Comparison of ENCODE assay signal across 8 cellular contexts in the genomic region with DNA sequence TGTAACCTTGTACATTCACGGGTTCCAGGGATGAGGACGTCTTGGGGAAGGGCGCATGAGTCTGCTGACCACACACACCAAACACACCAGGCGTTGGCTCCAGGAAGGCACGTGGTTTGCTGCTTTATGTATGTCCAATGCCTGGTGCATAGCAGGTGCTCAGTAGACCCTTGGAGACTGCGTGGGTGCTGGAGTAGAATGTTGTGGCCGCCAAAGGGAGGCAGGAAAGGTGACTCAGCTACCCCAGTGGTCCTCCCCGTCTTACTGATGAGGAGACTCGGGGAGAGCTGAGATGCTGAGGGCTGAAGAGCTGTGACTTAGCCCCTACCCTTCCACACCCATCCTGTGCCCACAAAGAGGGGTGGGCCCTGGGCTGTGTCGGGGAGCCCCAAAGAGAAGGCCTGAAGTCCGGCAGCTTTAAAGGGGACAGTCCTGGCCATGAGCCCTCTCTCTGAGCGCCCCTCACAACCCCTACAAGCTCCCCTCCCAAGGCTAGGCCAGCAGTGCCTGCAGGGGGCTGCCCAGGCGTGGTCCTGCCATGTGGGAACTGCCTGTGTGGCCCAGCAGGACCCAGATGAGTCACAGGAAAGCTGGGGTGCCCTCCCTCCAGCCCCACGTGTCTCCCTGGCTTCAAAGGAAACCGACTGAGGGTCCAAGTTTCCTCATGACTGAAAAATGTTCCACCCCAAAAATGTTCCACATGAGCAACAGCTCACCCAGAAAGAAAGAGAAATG. TPM values are rescaled to one million over a fixed set of nuclear protein-coding genes. Genes with fewer than 3 reads are reported as not detected.
A peak's percentile ranks its signal among the peaks of the same experiment; 100 is the strongest.
DNase-seq lines count a peak whose midpoint lies in the region; ATAC-seq, FAIRE-seq and TF ChIP-seq lines count a peak whose summit lies in the region.

No MANE protein-coding gene starts in this region.

- intact Hi-C loops in heart left ventricle (cut with DNase I) (loop anchor here in 2 of 10 donors (2.0 to 5.0 kb wide), 2 partner anchors 34 to 45 kb away; no protein-coding TSS in a partner anchor), cardiac septum (cut with DNase I) (no loop called here), uterus (cut with DNase I; ENCODE audit: low total_unique reads) (no loop called here)

- ATAC-seq in heart left ventricle (peak in 2 of 4 donors; percentile 23 to 25), HG03378 (IDR thresholded peaks at IDR 0.05; ENCODE audit: unreplicated experiment) (no peak)

- H3K27ac ChIP-seq in heart left ventricle (peak overlapping the region in 8 of 12 donors; percentile 23 to 87 (median 77)), uterus (peak overlapping the region; percentile 95 to 98)

- peaks cover 48% of the 10 kb centered on the region for H3K36me3 Mint-ChIP-seq in activated naive CD4-positive, alpha-beta T cell treated with anti-CD3 and anti-CD28 coated beads, Interleukin-2, amount 10 ng/mL, durations not matched to agents 7 days and 5 days
- H3K36me3 Mint-ChIP-seq in nephron (ENCODE audit: low read depth): no peaks in the 10 kb centered on the region

- no peak for TF ChIP-seq CTCF in heart left ventricle (IDR thresholded peaks at IDR 0.05)
- TF ChIP-seq CTCF in nephron (IDR thresholded peaks at IDR 0.05; ENCODE audit: unreplicated experiment in 3 of 3): no peak
- no peak for TF ChIP-seq CTCF in uterus (IDR thresholded peaks at IDR 0.05)

- TF ChIP-seq POLR2A in heart left ventricle (IDR thresholded peaks at IDR 0.05) (no peak), uterus (IDR thresholded peaks at IDR 0.05) (no peak), GM12891 (IDR thresholded peaks at IDR 0.05; ENCODE audit: low read depth, low read length) (no peak)

- peak overlapping the region; percentile 98 for H3K27ac Mint-ChIP-seq in activated naive CD4-positive, alpha-beta T cell treated with anti-CD3 and anti-CD28 coated beads, Interleukin-2, amount 10 ng/mL, durations not matched to agents 7 days and 5 days
- peak overlapping the region in 2 of 3 experiments; percentile 87 to 90 for H3K27ac Mint-ChIP-seq in nephron

- H3K4me3 ChIP-seq in heart left ventricle: no peak overlapping the region
- no peak overlapping the region for H3K4me3 ChIP-seq in uterus

- H3K4me1 Mint-ChIP-seq in activated naive CD4-positive, alpha-beta T cell treated with anti-CD3 and anti-CD28 coated beads, Interleukin-2, amount 10 ng/mL, durations not matched to agents 7 days and 5 days: peaks cover 88% of the 10 kb centered on the region
- peaks cover 55% of the 10 kb centered on the region for H3K4me1 Mint-ChIP-seq in nephron

- H3K27me3 ChIP-seq in heart left ventricle: no peaks in the 10 kb centered on the region
- H3K27me3 ChIP-seq in uterus: no peaks in the 10 kb centered on the region

- FAIRE-seq in GM12891 (lab: Jason Lieb, UNC): no peak

- CTCF ChIA-PET in activated naive CD4-positive, alpha-beta T cell treated with anti-CD3 and anti-CD28 coated beads, Interleukin-2, amount 10 ng/mL, durations not matched to agents 7 days and 5 days (lab: Charles Lee): interaction anchor here (0.7 to 8.2 kb wide), 7 partner anchors 9 to 250 kb away, joined by 3 to 60 read pairs (median 4); no protein-coding TSS in a partner anchor

- H3K27me3 Mint-ChIP-seq in activated naive CD4-positive, alpha-beta T cell treated with anti-CD3 and anti-CD28 coated beads, Interleukin-2, amount 10 ng/mL, durations not matched to agents 7 days and 5 days: peaks cover 3% of the 10 kb centered on the region
- peaks cover 6% of the 10 kb centered on the region for H3K27me3 Mint-ChIP-seq in nephron (ENCODE audit: low read depth)

- no peaks in the 10 kb centered on the region for H3K36me3 ChIP-seq in heart left ventricle
- no peaks in the 10 kb centered on the region for H3K36me3 ChIP-seq in uterus

- H3K9me3 Mint-ChIP-seq in activated naive CD4-positive, alpha-beta T cell treated with anti-CD3 and anti-CD28 coated beads, Interleukin-2, amount 10 ng/mL, durations not matched to agents 7 days and 5 days: peaks cover 19% of the 10 kb centered on the region
- no peaks in the 10 kb centered on the region for H3K9me3 Mint-ChIP-seq in nephron

- H3K4me1 ChIP-seq in heart left ventricle (peaks cover 0 to 51% (median 27%) of the 10 kb centered on the region in 12 donors), uterus (peaks cover 0 to 1% of the 10 kb centered on the region in 2 donors)

- H3K4me3 Mint-ChIP-seq in activated naive CD4-positive, alpha-beta T cell treated with anti-CD3 and anti-CD28 coated beads, Interleukin-2, amount 10 ng/mL, durations not matched to agents 7 days and 5 days: peak overlapping the region; percentile 76
- H3K4me3 Mint-ChIP-seq in nephron: no peak overlapping the region

- WGBS in heart left ventricle, 4 donors: 66 to 75% (median 73%) methylated on average over 7 to 15 of the region's 15 CpGs

- H3K9me3 ChIP-seq in heart left ventricle (peaks cover 0 to 4% (median 0%) of the 10 kb centered on the region in 12 donors), uterus (no peaks in the 10 kb centered on the region)

- peak in 2 of 5 donors; percentile 41 to 56 for DNase-seq in heart left ventricle
- DNase-seq in cardiac septum (ENCODE audit: low spot score): no peak
- peak; percentile 65 for DNase-seq in activated naive CD4-positive, alpha-beta T cell treated with anti-CD3 and anti-CD28 coated beads, Interleukin-2, amount 10 ng/mL, durations not matched to agents 7 days and 5 days
- peak; percentile 64 to 71 for DNase-seq in uterus
- no peak for DNase-seq in cerebellar cortex (ENCODE audit: low spot score)
- DNase-seq in GM12891 (ENCODE audit: insufficient read length, low spot score): no peak

TF ChIP-seq in GM12891, 5 proteins besides CTCF, POLR2A, EP300 and RAD21:
- TF ChIP-seq TAF1 (IDR thresholded peaks at IDR 0.05; ENCODE audit: low read depth, low read length) (no peak), POU2F2 (IDR thresholded peaks at IDR 0.05; ENCODE audit: low read depth, low read length) (no peak), POLR2AphosphoS5 (IDR thresholded peaks at IDR 0.05; ENCODE audit: low read depth, low read length) (no peak), PAX5 (IDR thresholded peaks at IDR 0.05; ENCODE audit: insufficient read depth, low read length, severe bottlenecking) (no peak), SPI1 (IDR thresholded peaks at IDR 0.05; ENCODE audit: low read depth, low read length) (no peak)

RNA-seq across cellular contexts. Expression of a gene that starts 28.0 kb away (rescaled TPM):
- 10 to 100 TPM; 11.9 to 95.2 (median 22.0) TPM for total RNA-seq in heart left ventricle
- 1 to 10 TPM; 5.3 to 7.3 TPM for polyA plus RNA-seq in heart left ventricle
- 37.6 TPM for total RNA-seq in cardiac septum
- 100 to 1,000 TPM in 3 of 4 donors, 10 to 100 TPM in 1; 64.7 to 460 (median 140) TPM for total RNA-seq in uterus
- not detected for polyA plus RNA-seq in GM12891 (2012; ENCODE audit: low read depth, missing spikeins)

Comparison
In these comparisons a context has a peak if more than half of its experiments do, and no peak if none do; other contexts are left out.
1. DNase-seq: peak in activated naive CD4-positive, alpha-beta T cell treated with anti-CD3 and anti-CD28 coated beads, Interleukin-2, amount 10 ng/mL, durations not matched to agents 7 days and 5 days (single experiment) and uterus (2 of 2); none in cardiac septum (single experiment), cerebellar cortex (single experiment) and GM12891 (single experiment).